10 cellular contexts compared by ENCODE assay signal in the genomic region with DNA sequence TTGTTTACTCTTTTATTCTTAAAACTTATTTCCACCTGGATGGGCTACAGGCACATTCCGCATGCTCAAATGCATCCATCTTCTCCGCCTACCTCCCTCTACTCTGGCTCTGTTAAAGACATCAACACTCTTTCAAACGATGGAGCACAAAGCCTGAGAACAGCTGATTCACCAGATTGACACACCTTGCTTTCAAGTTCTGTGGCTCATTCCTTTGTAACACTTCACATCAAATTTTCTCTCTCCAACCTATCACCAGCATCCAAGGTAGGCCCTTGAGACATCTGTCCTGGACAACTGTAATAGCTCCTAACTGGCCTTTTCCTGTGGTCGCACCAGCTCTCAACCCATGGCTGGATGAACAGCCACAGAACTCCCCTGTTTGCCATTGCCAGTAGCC.
"Had no signal": no experiment of that assay in that cellular context is flagged by ENCODE, and none has a peak within 500 bp of the region (broad histone marks: within the 10 kb centered on the region; RNA-seq: fewer than 3 reads in every experiment).

No MANE protein-coding gene starts in this region.

- H3K4me3 ChIP-seq: GM23248, GM23338, HAP-1 had no signal

- H3K4me2 ChIP-seq: GM23338 had no signal

- H3K9ac ChIP-seq: GM23248 had no signal

- H2AFZ ChIP-seq: GM23248, GM23338 had no signal

- ATAC-seq: GM23338, HCT116 had no signal

- H3K27ac ChIP-seq: GM23248 had no signal

- FAIRE-seq: H54 had no signal

- H3K36me3 ChIP-seq: HAP-1 had no signal

- DNase-seq: GM23248, GOT3, H7, H9, HCEC 1CT, HFFc6 had no signal

- H3K4me1 ChIP-seq: HAP-1 had no signal
